Comparison of ENCODE assay signal across 15 cellular contexts in the genomic region with DNA sequence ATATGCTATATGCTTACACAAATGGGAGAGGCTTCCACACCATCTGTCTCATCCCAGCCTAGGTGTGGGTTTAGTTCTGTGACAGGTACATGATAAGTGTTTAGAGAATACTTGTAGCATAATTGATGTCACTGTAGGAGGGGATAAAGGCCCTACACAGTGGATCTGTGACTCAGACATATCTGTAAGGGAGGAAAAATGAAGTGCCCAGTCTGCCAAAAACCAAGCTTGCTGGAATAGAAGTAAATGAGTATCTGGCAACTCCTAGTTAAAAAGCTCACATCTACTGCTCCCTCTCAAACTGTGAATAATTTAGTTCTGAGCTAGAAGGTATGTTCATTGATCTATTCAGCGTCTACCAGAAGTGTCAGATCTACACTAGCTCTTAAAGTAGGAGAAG.
"Had no signal": no experiment of that assay in that cellular context is flagged by ENCODE, and none has a peak within 500 bp of the region (broad histone marks: within the 10 kb centered on the region; RNA-seq: fewer than 3 reads in every experiment).

No MANE protein-coding gene starts in this region.

- H3K79me2 ChIP-seq: hepatocyte had no signal

- H2AFZ ChIP-seq: hepatocyte had no signal

- H3K4me3 Mint-ChIP-seq: activated CD4-positive, alpha-beta T cell treated with anti-CD3 and anti-CD28 coated beads, Interleukin-2, amount 10 ng/mL, durations not matched to agents 7 days and 5 days; activated naive CD8-positive, alpha-beta T cell treated with anti-CD3 and anti-CD28 coated beads for 36 hours; activated T-cell treated with anti-CD3 and anti-CD28 coated beads, Interleukin-2, amount 50 U/mL, for 72 hours; naive B cell had no signal

- H3K9me3 Mint-ChIP-seq: activated CD4-positive, alpha-beta T cell treated with anti-CD3 and anti-CD28 coated beads, Interleukin-2, amount 10 ng/mL, durations not matched to agents 7 days and 5 days; activated naive CD8-positive, alpha-beta T cell treated with anti-CD3 and anti-CD28 coated beads for 36 hours; activated T-cell treated with anti-CD3 and anti-CD28 coated beads, Interleukin-2, amount 50 U/mL, for 72 hours; naive B cell had no signal

- ATAC-seq: activated T-cell treated with anti-CD3 and anti-CD28 coated beads, Interleukin-2, amount 50 U/mL, for 72 hours; left lobe of liver; right lobe of liver; stimulated activated naive CD8-positive, alpha-beta T cell treated with anti-CD3 and anti-CD28 coated beads, Interleukin-15, Interleukin-2, amounts not matched to agents 100 U/mL and 50 U/mL, for 24 hours had no signal

- H3K27ac Mint-ChIP-seq: activated CD4-positive, alpha-beta T cell treated with anti-CD3 and anti-CD28 coated beads, Interleukin-2, amount 10 ng/mL, durations not matched to agents 7 days and 5 days; activated naive CD8-positive, alpha-beta T cell treated with anti-CD3 and anti-CD28 coated beads for 36 hours; activated T-cell treated with anti-CD3 and anti-CD28 coated beads, Interleukin-2, amount 50 U/mL, for 72 hours; naive B cell had no signal

- H3K9me3 ChIP-seq: ovary, right lobe of liver, suprapubic skin had no signal

- H3K27ac ChIP-seq: hepatocyte, ovary, right lobe of liver, suprapubic skin had no signal

- DNase-seq: activated CD4-positive, alpha-beta T cell treated with anti-CD3 and anti-CD28 coated beads, Interleukin-2, amount 10 ng/mL, durations not matched to agents 7 days and 5 days; activated CD8-positive, alpha-beta memory T cell treated with anti-CD3 and anti-CD28 coated beads, Interleukin-2, amount 50 U/mL, for 48 hours; activated gamma-delta T cell; activated naive CD8-positive, alpha-beta T cell treated with anti-CD3 and anti-CD28 coated beads for 36 hours; activated T-cell treated with anti-CD3 and anti-CD28 coated beads, Interleukin-2, amount 50 U/mL, for 72 hours; amygdala; islet precursor cell; naive B cell; ovary; right lobe of liver; stimulated activated naive CD8-positive, alpha-beta T cell treated with anti-CD3 and anti-CD28 coated beads, Interleukin-15, Interleukin-2, amounts not matched to agents 100 U/mL and 50 U/mL, for 24 hours; trophoblast cell had no signal

- H3K36me3 ChIP-seq: ovary, right lobe of liver, suprapubic skin had no signal

- H3K4me1 Mint-ChIP-seq: activated CD4-positive, alpha-beta T cell treated with anti-CD3 and anti-CD28 coated beads, Interleukin-2, amount 10 ng/mL, durations not matched to agents 7 days and 5 days; activated naive CD8-positive, alpha-beta T cell treated with anti-CD3 and anti-CD28 coated beads for 36 hours; naive B cell had no signal

- H3K27me3 ChIP-seq: hepatocyte, ovary, right lobe of liver, suprapubic skin had no signal

- H3K4me2 ChIP-seq: hepatocyte had no signal

- H3K27me3 Mint-ChIP-seq: activated CD4-positive, alpha-beta T cell treated with anti-CD3 and anti-CD28 coated beads, Interleukin-2, amount 10 ng/mL, durations not matched to agents 7 days and 5 days; activated naive CD8-positive, alpha-beta T cell treated with anti-CD3 and anti-CD28 coated beads for 36 hours; naive B cell had no signal

- H3K36me3 Mint-ChIP-seq: activated naive CD8-positive, alpha-beta T cell treated with anti-CD3 and anti-CD28 coated beads for 36 hours; naive B cell had no signal

- H3K4me3 ChIP-seq: hepatocyte, ovary, right lobe of liver, suprapubic skin had no signal

- H3K4me1 ChIP-seq: right lobe of liver, suprapubic skin had no signal
